9 cellular contexts compared by ENCODE assay signal in the genomic region with DNA sequence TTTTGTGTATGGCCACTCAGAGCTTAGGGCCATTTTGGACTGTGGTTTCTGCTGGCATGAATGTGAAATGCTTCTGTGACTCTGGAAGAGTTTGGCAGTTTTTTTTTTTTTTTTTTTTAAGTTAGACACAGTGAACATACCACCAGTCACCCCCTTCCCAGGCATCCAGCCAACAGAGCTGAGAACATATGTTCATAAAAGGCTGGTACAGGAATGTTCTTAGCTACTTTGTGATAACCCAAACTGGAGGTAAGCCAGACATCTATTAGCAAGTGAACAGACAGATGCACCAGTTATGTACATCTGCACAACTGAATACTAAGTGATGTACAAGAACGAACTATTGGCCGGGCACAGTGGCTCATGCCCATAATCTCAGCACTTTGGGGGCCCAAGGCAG.
DNase-seq lines count a peak whose midpoint lies in the region; ATAC-seq and TF ChIP-seq lines count a peak whose summit lies in the region.
"Had no signal": no experiment of that assay in that cellular context is flagged by ENCODE, and none has a peak within 500 bp of the region (broad histone marks: within the 10 kb centered on the region; RNA-seq: fewer than 3 reads in every experiment).

No MANE protein-coding gene starts in this region.

- TF ChIP-seq CTCF in cardiac fibroblast (IDR thresholded peaks at IDR 0.05; ENCODE audit: low read depth, low read length) (no peak), lung (IDR thresholded peaks at IDR 0.05; ENCODE audit: control extremely low read depth, extremely low read depth) (no peak), spleen (IDR thresholded peaks at IDR 0.05 in 8 of 11, conservative IDR thresholded peaks at IDR 0.05 in 3 of 11) (no peak)

- H3K27me3 ChIP-seq in lung (ENCODE audit: control insufficient read depth, insufficient read depth) (no peaks in the 10 kb centered on the region), spleen (replicated peaks in 1 of 7) (no peaks in the 10 kb centered on the region)

- H3K4me1 ChIP-seq in lung (ENCODE audit: control insufficient read depth in 2 of 2, insufficient read depth in 2 of 2, low read length in 2 of 2), result no peaks in the 10 kb centered on the region
- H3K4me1 ChIP-seq in spleen, result peaks cover 0 to 39% (median 10%) of the 10 kb centered on the region in 6 donors

- H3K4me3 ChIP-seq in cardiac fibroblast (replicated peaks in 1 of 2; ENCODE audit: low read depth in 2 of 2, low read length in 2 of 2) (no peak overlapping the region), lung (no peak overlapping the region), spleen (no peak overlapping the region)

- H3K36me3 ChIP-seq in KOPT-K1 (ENCODE audit: insufficient read depth, low read length) (peaks cover 88% of the 10 kb centered on the region), lung (ENCODE audit: control insufficient read depth in 2 of 2, insufficient read depth in 2 of 2, low read length in 2 of 2) (peaks cover 7 to 42% of the 10 kb centered on the region in 2 donors), spleen (peaks cover 2 to 97% (median 57%) of the 10 kb centered on the region in 6 donors)

- intact Hi-C loops in spleen (cut with DNase I; ENCODE audit: low total_unique reads), result no loop called here

- DNase-seq in AG20443 (ENCODE audit: low spot score) (peak; percentile 51), cardiac fibroblast (ENCODE audit: low read depth in 2 of 2) (peak; percentile 58 to 97), lung (ENCODE audit: low spot score) (peak; percentile 39), NCI-H1436 treated with DMSO at 0.1 percent for 48 hours (lab: John Stamatoyannopoulos, UW) (no peak), spleen (no peak), SIG-M5 (lab: John Stamatoyannopoulos, UW) (no peak)
- no peak for DNase-seq in stimulated activated CD4-positive, alpha-beta T cell treated with anti-CD3 and anti-CD28 coated beads, Interleukin-12 subunit alpha, Interleukin-12 subunit beta, amount 100 ng/mL, for 4 hours
- DNase-seq: NCI-H1417 treated with DMSO at 0.1 percent for 48 hours had no signal

- TF ChIP-seq POLR2A in spleen (IDR thresholded peaks at IDR 0.05), result no peak

- ATAC-seq in lung (ENCODE audit: insufficient read depth, low FRiP score), result no peak

- WGBS in lung, 2 donors, result 85 to 95% methylated on average over 2 of the region's 2 CpGs
- 86 to 100% (median 86%) methylated on average over 2 of the region's 2 CpGs for WGBS in spleen, 5 donors

- H3K27ac ChIP-seq in KOPT-K1 (ENCODE audit: low read depth, low read length, poor library complexity, severe bottlenecking) (peak overlapping the region; percentile 62), lung (ENCODE audit: low read depth in 1 of 2, low read length in 1 of 2) (no peak overlapping the region), spleen (peak overlapping the region in 1 of 8 donors; percentile 45)

- H3K9me3 ChIP-seq in KOPT-K1 (ENCODE audit: insufficient read depth, low read length, poor library complexity, severe bottlenecking) (no peaks in the 10 kb centered on the region), lung (ENCODE audit: control insufficient read depth in 2 of 2, insufficient read depth in 1 of 2, low read length in 1 of 2) (no peaks in the 10 kb centered on the region), spleen (no peaks in the 10 kb centered on the region)

Comparison
In these comparisons a context has a peak if more than half of its experiments do, and no peak if none do; other contexts are left out.
1. DNase-seq: peak in AG20443 (single experiment), cardiac fibroblast (2 of 2) and lung (single experiment); none in stimulated activated CD4-positive, alpha-beta T cell treated with anti-CD3 and anti-CD28 coated beads, Interleukin-12 subunit alpha, Interleukin-12 subunit beta, amount 100 ng/mL, for 4 hours (single experiment), NCI-H1436 treated with DMSO at 0.1 percent for 48 hours (single experiment), spleen (single experiment) and SIG-M5 (single experiment).